Comparison of ENCODE assay signal across 24 cellular contexts in the genomic region with DNA sequence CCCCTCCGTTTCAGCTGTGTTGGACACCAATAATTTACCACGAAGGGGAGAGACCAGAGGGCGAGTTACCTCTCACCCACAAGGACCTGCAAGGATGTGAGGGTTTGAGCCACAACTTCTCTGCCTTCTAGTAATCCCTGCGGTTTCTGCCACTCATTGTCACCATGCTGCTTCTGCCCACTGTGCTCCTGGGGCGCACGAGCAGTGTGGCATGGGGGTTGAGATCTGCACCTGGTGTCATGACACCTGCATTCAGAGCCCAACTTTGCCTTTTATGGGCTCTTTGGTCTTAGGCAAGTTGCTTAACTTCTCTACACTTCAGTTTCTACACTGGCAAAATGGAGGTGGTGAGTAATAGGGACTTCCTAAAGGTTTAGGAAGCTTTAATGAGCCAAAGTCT.
"Had no signal": no experiment of that assay in that cellular context is flagged by ENCODE, and none has a peak within 500 bp of the region (broad histone marks: within the 10 kb centered on the region; RNA-seq: fewer than 3 reads in every experiment).

No MANE protein-coding gene starts in this region.

- H3K36me3 ChIP-seq: left lung, lower lobe of right lung, neutrophil, suprapubic skin, upper lobe of left lung, vagina had no signal

- H3K4me1 ChIP-seq: left lung, lower lobe of right lung, psoas muscle, suprapubic skin, tibial nerve, upper lobe of left lung, vagina had no signal

- H3K4me3 ChIP-seq: left lung, lower lobe of right lung, psoas muscle, skin epidermis, suprapubic skin, tibial nerve, upper lobe of left lung, vagina had no signal

- DNase-seq: hypothalamus; immature natural killer cell; kidney; left colon; left lung; lower lobe of right lung; mammary epithelial cell; mesenchymal stem cell; naive thymus-derived CD8-positive, alpha-beta T cell; occipital lobe; psoas muscle; right cardiac atrium; stimulated activated CD4-positive, alpha-beta T cell treated with anti-CD3 and anti-CD28 coated beads, Interleukin-12 subunit alpha, Interleukin-12 subunit beta, amount 100 ng/mL, for 4 hours; stimulated activated CD4-positive, alpha-beta T cell treated with anti-CD3 and anti-CD28 coated beads, Interleukin-15, amount 100 ng/mL, for 24 hours; stimulated activated CD4-positive, alpha-beta T cell treated with anti-CD3 and anti-CD28 coated beads, Interleukin-2, amount 100 ng/mL, for 24 hours; stimulated activated CD4-positive, alpha-beta T cell treated with anti-CD3 and anti-CD28 coated beads, Interleukin-4, amount 100 ng/mL, for 1 hour; stimulated activated naive CD4-positive, alpha-beta T cell; upper lobe of left lung had no signal

- H3K9ac ChIP-seq: parathyroid adenoma had no signal

- H3K27ac ChIP-seq: left lung, lower lobe of right lung, neutrophil, parathyroid adenoma, psoas muscle, skin epidermis, suprapubic skin, tibial nerve, upper lobe of left lung, vagina had no signal

- H3K9me3 ChIP-seq: left lung, lower lobe of right lung, neutrophil, psoas muscle, suprapubic skin, tibial nerve, upper lobe of left lung, vagina had no signal

- H2AFZ ChIP-seq: parathyroid adenoma had no signal

- H3K27me3 ChIP-seq: left lung, suprapubic skin, tibial nerve, upper lobe of left lung, vagina had no signal
